1 cellular context compared by ENCODE assay signal in genomic region chr13:34941436-34941834, GRCh38.
TF ChIP-seq lines count a peak whose summit lies in the region.

No MANE protein-coding gene starts in this region.

TF ChIP-seq in SK-N-SH, 30 proteins besides CTCF, POLR2A, EP300 and RAD21 (continued from another document):
- TF ChIP-seq REST (IDR thresholded peaks at IDR 0.05; ENCODE audit: low read depth, low read length) = no peak
- no peak for TF ChIP-seq USF1 (IDR thresholded peaks at IDR 0.05; ENCODE audit: borderline replicate concordance, low read depth)
- no peak for TF ChIP-seq FOSL2 (IDR thresholded peaks at IDR 0.05; ENCODE audit: borderline replicate concordance, low read depth)
- no peak for TF ChIP-seq PBX3 (IDR thresholded peaks at IDR 0.05)
- no peak for TF ChIP-seq TEAD4 (IDR thresholded peaks at IDR 0.05; ENCODE audit: borderline replicate concordance, insufficient read depth)
- no peak for TF ChIP-seq USF2 (IDR thresholded peaks at IDR 0.05; ENCODE audit: borderline replicate concordance, low read depth, low read length)
- TF ChIP-seq SMC3 (IDR thresholded peaks at IDR 0.05; ENCODE audit: low read depth, low read length) = no peak
- TF ChIP-seq NRF1 (IDR thresholded peaks at IDR 0.05; ENCODE audit: low read depth, low read length) = no peak
- no peak for TF ChIP-seq EZH2phosphoT487 (IDR thresholded peaks at IDR 0.05; ENCODE audit: borderline replicate concordance, low read depth)
- TF ChIP-seq GATA2 (CRISPR knock-in tag; IDR thresholded peaks at IDR 0.05) = no peak
- TF ChIP-seq RXRA (IDR thresholded peaks at IDR 0.05; ENCODE audit: borderline replicate concordance, low read depth) = no peak
- no peak for TF ChIP-seq MEF2A (IDR thresholded peaks at IDR 0.05; ENCODE audit: borderline replicate concordance, low read depth)
- TF ChIP-seq TAF1 (IDR thresholded peaks at IDR 0.05; ENCODE audit: borderline replicate concordance, low read depth, low read length) = no peak
- no peak for TF ChIP-seq IRF3 (IDR thresholded peaks at IDR 0.05; ENCODE audit: low read depth, low read length)
- TF ChIP-seq FOXM1 (IDR thresholded peaks at IDR 0.05; ENCODE audit: low read depth) = no peak
TF ChIP-seq in SK-N-SH: peak in this region for 0.
